Comparison of ENCODE assay signal across 28 cellular contexts in genomic region chr20:24586523-24586840, GRCh38.
"Had no signal": no experiment of that assay in that cellular context is flagged by ENCODE, and none has a peak within 500 bp of the region (broad histone marks: within the 10 kb centered on the region; RNA-seq: fewer than 3 reads in every experiment).

No MANE protein-coding gene starts in this region.

- H3K27ac Mint-ChIP-seq: activated B cell treated with CpG ODN at 0.5 μM for 24 hours; activated CD8-positive, alpha-beta T cell treated with anti-CD3 and anti-CD28 coated beads for 36 hours; activated naive CD4-positive, alpha-beta T cell treated with anti-CD3 and anti-CD28 coated beads for 36 hours; activated naive CD4-positive, alpha-beta T cell treated with anti-CD3 and anti-CD28 coated beads, Interleukin-2, amount 50 U/mL, for 24 hours; activated naive CD8-positive, alpha-beta T cell treated with anti-CD3 and anti-CD28 coated beads for 36 hours; activated naive CD8-positive, alpha-beta T cell treated with anti-CD3 and anti-CD28 coated beads, Interleukin-2, amount 50 U/mL, for 24 hours; activated T-helper 17 cell treated with anti-CD3 and anti-CD28 coated beads, Interleukin-2, amount 50 U/mL, for 72 hours; dendritic cell treated with granulocyte-macrophage colony-stimulating factor and Interleukin-4, amounts not matched to agents 40 ng/mL and 50 ng/mL, for 4 days; T-helper 17 cell; T-helper 2 cell treated with Interferon-gamma antibody and Interleukin-4, amounts not matched to agents 5 μg/mL and 100 μg/mL, for 36 hours had no signal

- H3K9me3 Mint-ChIP-seq: activated B cell treated with CpG ODN at 0.5 μM for 24 hours; activated CD8-positive, alpha-beta T cell treated with anti-CD3 and anti-CD28 coated beads for 36 hours; activated naive CD4-positive, alpha-beta T cell treated with anti-CD3 and anti-CD28 coated beads for 36 hours; activated naive CD4-positive, alpha-beta T cell treated with anti-CD3 and anti-CD28 coated beads, Interleukin-2, amount 50 U/mL, for 24 hours; activated naive CD8-positive, alpha-beta T cell treated with anti-CD3 and anti-CD28 coated beads for 36 hours; activated naive CD8-positive, alpha-beta T cell treated with anti-CD3 and anti-CD28 coated beads, Interleukin-2, amount 50 U/mL, for 24 hours; activated T-cell treated with anti-CD3 and anti-CD28 coated beads, Interleukin-2, amount 50 U/mL, for 4 hours; activated T-helper 17 cell treated with anti-CD3 and anti-CD28 coated beads, Interleukin-2, amount 50 U/mL, for 72 hours; dendritic cell treated with granulocyte-macrophage colony-stimulating factor and Interleukin-4, amounts not matched to agents 40 ng/mL and 50 ng/mL, for 4 days; T-helper 2 cell treated with Interferon-gamma antibody and Interleukin-4, amounts not matched to agents 5 μg/mL and 100 μg/mL, for 36 hours had no signal

- H3K4me1 Mint-ChIP-seq: activated B cell treated with CpG ODN at 0.5 μM for 24 hours; activated naive CD4-positive, alpha-beta T cell treated with anti-CD3 and anti-CD28 coated beads, Interleukin-2, amount 50 U/mL, for 24 hours; activated naive CD8-positive, alpha-beta T cell treated with anti-CD3 and anti-CD28 coated beads for 36 hours; activated naive CD8-positive, alpha-beta T cell treated with anti-CD3 and anti-CD28 coated beads, Interleukin-2, amount 50 U/mL, for 24 hours; activated T-helper 17 cell treated with anti-CD3 and anti-CD28 coated beads, Interleukin-2, amount 50 U/mL, for 72 hours had no signal

- H3K27me3 ChIP-seq: adrenal gland, body of pancreas, colonic mucosa, esophagus squamous epithelium had no signal

- H3K9me3 ChIP-seq: adrenal gland, body of pancreas, colonic mucosa, esophagus squamous epithelium, gastroesophageal sphincter had no signal

- H3K36me3 ChIP-seq: adrenal gland, colonic mucosa, esophagus squamous epithelium, gastroesophageal sphincter, WERI-Rb-1 had no signal

- DNase-seq: activated B cell treated with CpG ODN at 0.5 μM for 24 hours; activated CD4-positive, alpha-beta T cell treated with anti-CD3 and anti-CD28 coated beads for 48 hours; activated CD4-positive, alpha-beta T cell treated with anti-CD3 and anti-CD28 coated beads, Interleukin-2, amount 50 U/mL, for 1 hour; activated CD4-positive, alpha-beta T cell treated with anti-CD3 and anti-CD28 coated beads, Interleukin-2, amount 50 U/mL, for 48 hours; activated CD8-positive, alpha-beta T cell treated with anti-CD3 and anti-CD28 coated beads for 36 hours; activated naive CD4-positive, alpha-beta T cell treated with anti-CD3 and anti-CD28 coated beads for 36 hours; activated naive CD8-positive, alpha-beta T cell treated with anti-CD3 and anti-CD28 coated beads for 36 hours; activated naive CD8-positive, alpha-beta T cell treated with anti-CD3 and anti-CD28 coated beads, Interleukin-2, amount 50 U/mL, for 24 hours; activated T-cell treated with anti-CD3 and anti-CD28 coated beads, Interleukin-2, amount 50 U/mL, for 4 hours; adrenal gland; aorta; body of pancreas; colonic mucosa; effector CD8-positive, alpha-beta T cell; esophagus squamous epithelium; foreskin melanocyte; T-helper 1 cell; T-helper 17 cell; T1000; WERI-Rb-1 had no signal

- ATAC-seq: activated CD8-positive, alpha-beta T cell treated with anti-CD3 and anti-CD28 coated beads for 36 hours; activated naive CD8-positive, alpha-beta T cell treated with anti-CD3 and anti-CD28 coated beads, Interleukin-2, amount 50 U/mL, for 24 hours; activated T-cell treated with anti-CD3 and anti-CD28 coated beads, Interleukin-2, amount 50 U/mL, for 4 hours; activated T-helper 17 cell treated with anti-CD3 and anti-CD28 coated beads, Interleukin-2, amount 50 U/mL, for 72 hours; body of pancreas; gastroesophageal sphincter; T-helper 17 cell had no signal

- H3K4me3 Mint-ChIP-seq: activated B cell treated with CpG ODN at 0.5 μM for 24 hours; activated CD8-positive, alpha-beta T cell treated with anti-CD3 and anti-CD28 coated beads for 36 hours; activated naive CD4-positive, alpha-beta T cell treated with anti-CD3 and anti-CD28 coated beads for 36 hours; activated naive CD4-positive, alpha-beta T cell treated with anti-CD3 and anti-CD28 coated beads, Interleukin-2, amount 50 U/mL, for 24 hours; activated naive CD8-positive, alpha-beta T cell treated with anti-CD3 and anti-CD28 coated beads for 36 hours; activated naive CD8-positive, alpha-beta T cell treated with anti-CD3 and anti-CD28 coated beads, Interleukin-2, amount 50 U/mL, for 24 hours; activated T-cell treated with anti-CD3 and anti-CD28 coated beads, Interleukin-2, amount 50 U/mL, for 4 hours; activated T-helper 17 cell treated with anti-CD3 and anti-CD28 coated beads, Interleukin-2, amount 50 U/mL, for 72 hours; dendritic cell treated with granulocyte-macrophage colony-stimulating factor and Interleukin-4, amounts not matched to agents 40 ng/mL and 50 ng/mL, for 4 days; T-helper 17 cell; T-helper 2 cell treated with Interferon-gamma antibody and Interleukin-4, amounts not matched to agents 5 μg/mL and 100 μg/mL, for 36 hours had no signal

- H3K27me3 Mint-ChIP-seq: activated CD8-positive, alpha-beta T cell treated with anti-CD3 and anti-CD28 coated beads for 36 hours; activated naive CD4-positive, alpha-beta T cell treated with anti-CD3 and anti-CD28 coated beads, Interleukin-2, amount 50 U/mL, for 24 hours; activated naive CD8-positive, alpha-beta T cell treated with anti-CD3 and anti-CD28 coated beads for 36 hours; activated T-helper 17 cell treated with anti-CD3 and anti-CD28 coated beads, Interleukin-2, amount 50 U/mL, for 72 hours had no signal

- H3K36me3 Mint-ChIP-seq: activated naive CD4-positive, alpha-beta T cell treated with anti-CD3 and anti-CD28 coated beads, Interleukin-2, amount 50 U/mL, for 24 hours; activated naive CD8-positive, alpha-beta T cell treated with anti-CD3 and anti-CD28 coated beads for 36 hours had no signal

- H3K27ac ChIP-seq: adrenal gland, body of pancreas, colonic mucosa, epithelial cell of prostate, esophagus squamous epithelium, gastroesophageal sphincter, WERI-Rb-1 had no signal

- FAIRE-seq: endometrium, endothelial cell of umbilical vein had no signal

- H3K4me3 ChIP-seq: adrenal gland, body of pancreas, colonic mucosa, esophagus squamous epithelium, gastroesophageal sphincter had no signal

- H3K4me1 ChIP-seq: adrenal gland, body of pancreas, colonic mucosa, esophagus squamous epithelium, gastroesophageal sphincter had no signal
